Comparison of ENCODE assay signal across 8 cellular contexts in the genomic region with DNA sequence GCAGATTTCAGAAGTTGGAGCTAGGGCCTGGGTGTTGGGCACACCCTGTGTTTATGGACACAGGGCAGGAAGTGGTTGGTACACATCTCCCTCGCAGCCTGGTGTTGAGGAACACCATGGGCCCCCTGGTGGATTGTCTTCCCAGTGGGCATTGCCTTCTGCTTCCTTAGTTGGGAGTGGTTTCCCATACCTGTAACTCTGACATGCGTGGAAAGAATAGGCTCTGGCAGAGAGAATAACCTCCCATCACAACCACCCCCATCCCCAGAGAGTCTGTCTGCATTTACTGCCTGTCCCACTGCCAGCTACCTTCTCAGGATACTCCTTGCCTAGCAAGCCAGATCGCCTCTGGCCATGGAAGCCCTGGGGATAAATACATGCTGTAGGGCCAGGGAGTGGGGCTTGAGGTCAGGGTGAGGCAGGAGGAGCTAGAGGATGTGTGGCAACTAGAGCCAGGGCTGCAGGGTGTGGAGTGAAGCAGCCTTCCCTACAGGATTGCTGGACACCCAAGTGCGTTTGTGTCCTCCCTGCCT. TPM values are rescaled to one million over a fixed set of nuclear protein-coding genes. Genes with fewer than 3 reads are reported as not detected.
A peak's percentile ranks its signal among the peaks of the same experiment; 100 is the strongest.
DNase-seq lines count a peak whose midpoint lies in the region; ATAC-seq and TF ChIP-seq lines count a peak whose summit lies in the region.

No MANE protein-coding gene starts in this region.

- peak; percentile 30 for TF ChIP-seq CTCF in astrocyte of the spinal cord (IDR thresholded peaks at IDR 0.05; ENCODE audit: low read depth, low read length)
- peak in 4 of 11 experiments; percentile 6 to 19 (median 10) for TF ChIP-seq CTCF in spleen (IDR thresholded peaks at IDR 0.05 in 8 of 11, conservative IDR thresholded peaks at IDR 0.05 in 3 of 11)
- TF ChIP-seq CTCF in heart right ventricle (IDR thresholded peaks at IDR 0.05): peak in 4 of 9 donors; percentile 14 to 29 (median 23)

- H3K4me3 Mint-ChIP-seq in natural killer cell treated with Interleukin-12 subunit alpha and Interleukin-12 subunit beta and Interleukin-15 and Interleukin-18, amount 100 ng/mL, for 72 hours: peak overlapping the region; percentile 66

- H3K4me3 ChIP-seq in astrocyte of the spinal cord (ENCODE audit: low read depth, low read length) (no peak overlapping the region), spleen (no peak overlapping the region), heart right ventricle (no peak overlapping the region)

- H3K4me1 ChIP-seq in spleen: peaks cover 0 to 30% (median 18%) of the 10 kb centered on the region in 6 donors
- peaks cover 0 to 77% (median 35%) of the 10 kb centered on the region in 9 donors for H3K4me1 ChIP-seq in heart right ventricle

- in situ Hi-C loops in astrocyte of the spinal cord (cut with HindIII; ENCODE audit: low sequenced_read_pairs): no loop called here

- H3K4me1 Mint-ChIP-seq in natural killer cell treated with Interleukin-12 subunit alpha and Interleukin-12 subunit beta and Interleukin-15 and Interleukin-18, amount 100 ng/mL, for 72 hours (ENCODE audit: low read depth in 2 of 2): peaks cover 22 to 27% of the 10 kb centered on the region in 2 donors

- H3K27me3 ChIP-seq in spleen (replicated peaks in 1 of 7): no peaks in the 10 kb centered on the region
- no peaks in the 10 kb centered on the region for H3K27me3 ChIP-seq in heart right ventricle

- no peaks in the 10 kb centered on the region for H3K36me3 Mint-ChIP-seq in natural killer cell treated with Interleukin-12 subunit alpha and Interleukin-12 subunit beta and Interleukin-15 and Interleukin-18, amount 100 ng/mL, for 72 hours

- H3K27ac ChIP-seq in spleen (peak overlapping the region in 2 of 8 donors; percentile 8 to 9), heart right ventricle (peak overlapping the region in 3 of 10 donors; percentile 20 to 39 (median 24))

- no peaks in the 10 kb centered on the region for H3K9me3 Mint-ChIP-seq in natural killer cell treated with Interleukin-12 subunit alpha and Interleukin-12 subunit beta and Interleukin-15 and Interleukin-18, amount 100 ng/mL, for 72 hours

- intact Hi-C loops in spleen (cut with DNase I; ENCODE audit: low total_unique reads) (no loop called here), heart right ventricle (cut with DNase I) (loop anchor here in 4 of 10 donors (5.0 to 10.0 kb wide), 4 partner anchors 38 to 131 kb away; partner anchors contain the start of genes DLK2 (in 2 of the 4) and ZNF318 (in 2 of the 4))

- H3K36me3 ChIP-seq in spleen (peaks cover 0 to 56% (median 28%) of the 10 kb centered on the region in 6 donors), heart right ventricle (peaks cover 0 to 32% (median 16%) of the 10 kb centered on the region in 9 donors)

- no peaks in the 10 kb centered on the region for H3K9me3 ChIP-seq in spleen
- no peaks in the 10 kb centered on the region for H3K9me3 ChIP-seq in heart right ventricle

- WGBS in spleen, 5 donors: 64 to 78% (median 71%) methylated on average over 2 to 4 of the region's 4 CpGs
- 71 to 83% methylated on average over 4 of the region's 4 CpGs for WGBS in heart right ventricle, 2 donors

- DNase-seq in COLO668 (lab: John Stamatoyannopoulos, UW; ENCODE audit: unreplicated experiment) (peak; percentile 2), HT-29 (ENCODE audit: low spot score) (peak; percentile 54), astrocyte of the spinal cord (ENCODE audit: low read depth, low spot score) (no peak), spleen (no peak), heart right ventricle (no peak), NCI-H1436 treated with DMSO at 0.1 percent for 48 hours (lab: John Stamatoyannopoulos, UW) (no peak)
- no peak for DNase-seq in natural killer cell treated with Interleukin-12 subunit alpha and Interleukin-12 subunit beta and Interleukin-15 and Interleukin-18, amount 100 ng/mL, for 72 hours (ENCODE audit: low spot score)

- H3K27me3 Mint-ChIP-seq in natural killer cell treated with Interleukin-12 subunit alpha and Interleukin-12 subunit beta and Interleukin-15 and Interleukin-18, amount 100 ng/mL, for 72 hours: no peaks in the 10 kb centered on the region

- H3K27ac Mint-ChIP-seq in natural killer cell treated with Interleukin-12 subunit alpha and Interleukin-12 subunit beta and Interleukin-15 and Interleukin-18, amount 100 ng/mL, for 72 hours: no peak overlapping the region

- peak; percentile 39 to 63 for ATAC-seq in natural killer cell treated with Interleukin-12 subunit alpha and Interleukin-12 subunit beta and Interleukin-15 and Interleukin-18, amount 100 ng/mL, for 72 hours
- ATAC-seq in heart right ventricle (no peak), HG03354 (IDR thresholded peaks at IDR 0.05; ENCODE audit: poor library complexity, severe bottlenecking, unreplicated experiment) (no peak)

- TF ChIP-seq POLR2A in spleen (IDR thresholded peaks at IDR 0.05): no peak

RNA-seq across cellular contexts. Expression of gene LRRC73, which starts 14.7 kb away (rescaled TPM):
- 1.4 and 2.0 TPM in 2 replicates for total RNA-seq in HT-29 (2014; rRNA removed; shearing (Covaris generic))
- under 1 TPM; 0.36 to 0.39 TPM for total RNA-seq in natural killer cell treated with Interleukin-12 subunit alpha and Interleukin-12 subunit beta and Interleukin-15 and Interleukin-18, amount 100 ng/mL, for 72 hours
- total RNA-seq in spleen (1 to 10 TPM in 2 of 7 donors, under 1 TPM in 5; 0.54 to 1.3 (median 0.76) TPM), heart right ventricle (1 to 10 TPM in 8 of 10 donors, under 1 TPM in 2; 0.53 to 3.8 (median 2.1) TPM)
- polyA plus RNA-seq in spleen (under 1 TPM; 0.11 to 0.19 (median 0.11) TPM), heart right ventricle (1 to 10 TPM in 1 of 2 donors, under 1 TPM in 1; 0.44 to 1.9 TPM)

RNA-seq across cellular contexts. Expression of gene TJAP1, which starts 18.1 kb away (rescaled TPM):
- total RNA-seq in HT-29 (2014; rRNA removed; shearing (Covaris generic)): 19.9 and 20.4 TPM in 2 replicates
- total RNA-seq in natural killer cell treated with Interleukin-12 subunit alpha and Interleukin-12 subunit beta and Interleukin-15 and Interleukin-18, amount 100 ng/mL, for 72 hours: 10 to 100 TPM; 44.6 to 80.4 TPM
- total RNA-seq in spleen (10 to 100 TPM; 32.1 to 40.0 (median 37.7) TPM), heart right ventricle (10 to 100 TPM; 14.7 to 29.3 (median 19.6) TPM)
- polyA plus RNA-seq in spleen (10 to 100 TPM; 13.5 to 32.1 (median 27.4) TPM), heart right ventricle (10 to 100 TPM; 13.0 to 29.7 TPM)

RNA-seq across cellular contexts. Expression of gene YIPF3, which starts 21.3 kb away (rescaled TPM):
- 92.4 and 102 TPM in 2 replicates for total RNA-seq in HT-29 (2014; rRNA removed; shearing (Covaris generic))
- total RNA-seq in natural killer cell treated with Interleukin-12 subunit alpha and Interleukin-12 subunit beta and Interleukin-15 and Interleukin-18, amount 100 ng/mL, for 72 hours: 10 to 100 TPM; 53.8 to 69.9 TPM
- total RNA-seq in spleen (10 to 100 TPM; 57.0 to 80.1 (median 71.1) TPM), heart right ventricle (10 to 100 TPM; 52.6 to 86.3 (median 69.0) TPM)
- polyA plus RNA-seq in spleen (10 to 100 TPM; 38.0 to 49.9 (median 38.4) TPM), heart right ventricle (100 to 1,000 TPM in 1 of 2 donors, 10 to 100 TPM in 1; 50.3 to 115 TPM)

RNA-seq across cellular contexts. Expression of gene POLR1C, which starts 21.4 kb away (rescaled TPM):
- total RNA-seq in HT-29 (2014; rRNA removed; shearing (Covaris generic)): 42.4 and 56.0 TPM in 2 replicates
- 10 to 100 TPM; 46.9 to 61.5 TPM for total RNA-seq in natural killer cell treated with Interleukin-12 subunit alpha and Interleukin-12 subunit beta and Interleukin-15 and Interleukin-18, amount 100 ng/mL, for 72 hours
- total RNA-seq in spleen (10 to 100 TPM; 24.1 to 32.6 (median 28.1) TPM), heart right ventricle (10 to 100 TPM; 10.3 to 21.9 (median 15.3) TPM)
- polyA plus RNA-seq in spleen (10 to 100 TPM; 27.9 to 30.1 (median 29.1) TPM), heart right ventricle (10 to 100 TPM; 13.9 to 35.5 TPM)

RNA-seq across cellular contexts. Expression of gene DLK2, which starts 40.1 kb away (rescaled TPM):
- 0.10 and 0.34 TPM in 2 replicates for total RNA-seq in HT-29 (2014; rRNA removed; shearing (Covaris generic))
- under 1 TPM in 1 of 2 donors, not detected in 1; 0.14 TPM for total RNA-seq in natural killer cell treated with Interleukin-12 subunit alpha and Interleukin-12 subunit beta and Interleukin-15 and Interleukin-18, amount 100 ng/mL, for 72 hours
- total RNA-seq in spleen (under 1 TPM in 5 of 7 donors, not detected in 2; 0.38 to 0.68 (median 0.54) TPM), heart right ventricle (1 to 10 TPM in 6 of 10 donors, under 1 TPM in 3, not detected in 1; 0.28 to 5.1 (median 1.2) TPM)
- polyA plus RNA-seq in spleen (under 1 TPM; 0.12 to 0.26 (median 0.17) TPM), heart right ventricle (1 to 10 TPM; 1.8 to 4.5 TPM)

Comparison
In these comparisons a context has a peak if more than half of its experiments do, and no peak if none do; other contexts are left out.
1. DNase-seq: peak in COLO668 (single experiment) and HT-29 (single experiment); none in astrocyte of the spinal cord (single experiment), natural killer cell treated with Interleukin-12 subunit alpha and Interleukin-12 subunit beta and Interleukin-15 and Interleukin-18, amount 100 ng/mL, for 72 hours (single experiment), spleen (single experiment), heart right ventricle (0 of 2) and NCI-H1436 treated with DMSO at 0.1 percent for 48 hours (single experiment).
2. ATAC-seq: peak in natural killer cell treated with Interleukin-12 subunit alpha and Interleukin-12 subunit beta and Interleukin-15 and Interleukin-18, amount 100 ng/mL, for 72 hours (2 of 2); none in heart right ventricle (0 of 8) and HG03354 (single experiment).